ENCODE assay signal across 1 cellular context in the genomic region with DNA sequence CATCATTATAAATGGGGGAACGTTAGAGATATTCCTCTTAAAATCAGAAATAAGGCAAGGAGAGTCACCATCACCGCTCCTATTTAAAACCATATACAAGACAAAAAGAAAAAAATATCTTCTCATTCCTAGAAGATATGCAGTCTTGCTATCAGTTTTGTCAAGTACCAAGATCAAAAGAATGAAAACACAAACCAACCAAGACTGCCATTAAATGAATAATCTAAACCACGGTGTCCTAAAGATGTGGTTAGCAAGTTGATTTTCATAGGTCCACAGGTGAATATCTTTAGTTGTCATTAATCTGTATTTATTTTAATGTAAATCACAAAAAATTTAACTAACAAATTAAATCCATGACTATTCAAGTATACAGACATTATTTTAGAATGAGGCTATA.
A peak's percentile ranks its signal among the peaks of the same experiment; 100 is the strongest.
TF ChIP-seq lines count a peak whose summit lies in the region.

No MANE protein-coding gene starts in this region.

TF ChIP-seq in GM12878, 131 proteins besides CTCF, POLR2A, EP300 and RAD21:
- TF ChIP-seq CBFB (IDR thresholded peaks at IDR 0.05; ENCODE audit: low read depth): no peak
- TF ChIP-seq TCF7 (IDR thresholded peaks at IDR 0.05; ENCODE audit: borderline replicate concordance): peak; percentile 69; the same call in 1 of the 2 replicates
- TF ChIP-seq NR2F1 (conservative IDR thresholded peaks at IDR 0.05): 0 out of 2 replicates have a peak, but pooled peaks have one; percentile 26
- no peak for TF ChIP-seq EGR1 (IDR thresholded peaks at IDR 0.05; ENCODE audit: borderline replicate concordance in 1 of 2, low read depth in 2 of 2, low read length in 2 of 2)
- peak; percentile 80 for TF ChIP-seq RUNX3 (IDR thresholded peaks at IDR 0.05; ENCODE audit: low read length)
- no peak for TF ChIP-seq LARP7 (IDR thresholded peaks at IDR 0.05)
- TF ChIP-seq JUNB (IDR thresholded peaks at IDR 0.05): peak; percentile 11; the same call in 1 of the 2 replicates
